ENCODE assay signal across 20 cellular contexts in the genomic region with DNA sequence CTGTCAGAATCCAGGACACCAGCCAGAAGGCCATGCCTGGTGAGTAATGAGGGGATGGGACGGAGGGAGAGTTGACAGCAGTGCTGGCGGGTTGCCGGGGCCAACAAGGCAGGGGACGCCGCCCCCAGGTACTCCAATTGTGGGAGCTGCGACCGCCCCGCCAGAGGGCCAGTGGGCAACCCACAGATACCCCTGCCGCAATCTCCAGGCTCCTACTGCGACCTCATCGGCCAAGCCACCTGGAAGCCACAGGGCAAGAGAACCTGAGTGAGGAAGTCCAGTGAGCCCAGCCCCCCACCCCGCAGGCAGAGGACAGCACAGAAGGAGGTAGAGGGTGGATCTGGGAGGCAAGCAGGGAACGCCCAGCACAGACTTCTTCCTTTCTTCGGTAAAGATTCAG.
A peak's percentile ranks its signal among the peaks of the same experiment; 100 is the strongest.
DNase-seq lines count a peak whose midpoint lies in the region; ATAC-seq and TF ChIP-seq lines count a peak whose summit lies in the region.
"Had no signal": no experiment of that assay in that cellular context is flagged by ENCODE, and none has a peak within 500 bp of the region (broad histone marks: within the 10 kb centered on the region; RNA-seq: fewer than 3 reads in every experiment).

No MANE protein-coding gene starts in this region.

- peaks cover 0 to 3% (median 2%) of the 10 kb centered on the region in 3 donors for H3K27me3 Mint-ChIP-seq in CD14-positive monocyte (ENCODE audit: low read depth in 3 of 3)
- H3K27me3 Mint-ChIP-seq in CD8-positive, alpha-beta memory T cell: peaks cover 0 to 3% of the 10 kb centered on the region in 2 donors
- H3K27me3 Mint-ChIP-seq: B cell; CD4-positive, alpha-beta T cell had no signal

- H3K4me1 Mint-ChIP-seq in CD14-positive monocyte: no peaks in the 10 kb centered on the region
- H3K4me1 Mint-ChIP-seq in CD8-positive, alpha-beta memory T cell: no peaks in the 10 kb centered on the region
- H3K4me1 Mint-ChIP-seq: B cell had no signal

- no peak for TF ChIP-seq RAD21 in SK-N-SH (IDR thresholded peaks at IDR 0.05; ENCODE audit: low read length)

- no peaks in the 10 kb centered on the region for H3K36me3 Mint-ChIP-seq in CD14-positive monocyte
- H3K36me3 Mint-ChIP-seq in CD8-positive, alpha-beta memory T cell: no peaks in the 10 kb centered on the region

- intact Hi-C loops in CD14-positive monocyte (cut with micrococcal nuclease): no loop called here

- no peak overlapping the region for H3K4me3 ChIP-seq in SK-N-SH (ENCODE audit: low read depth in 2 of 2, low read length in 1 of 2)
- no peak overlapping the region for H3K4me3 ChIP-seq in CD8-positive, alpha-beta memory T cell (ENCODE audit: low read length)
- H3K4me3 ChIP-seq: BLaER1, GM12878, GM23248 had no signal

- H3K27ac Mint-ChIP-seq in CD14-positive monocyte: peak overlapping the region in 1 of 7 donors; percentile 58
- no peak overlapping the region for H3K27ac Mint-ChIP-seq in CD8-positive, alpha-beta memory T cell
- H3K27ac Mint-ChIP-seq: B cell; CD4-positive, alpha-beta T cell had no signal

- H2AFZ ChIP-seq in SK-N-SH (ENCODE audit: low read depth): no peak overlapping the region
- H2AFZ ChIP-seq: GM23248 had no signal

- H3K9me3 Mint-ChIP-seq in CD14-positive monocyte: peaks cover 0 to 9% (median 0%) of the 10 kb centered on the region in 7 donors
- H3K9me3 Mint-ChIP-seq in CD8-positive, alpha-beta memory T cell: no peaks in the 10 kb centered on the region
- H3K9me3 Mint-ChIP-seq: CD4-positive, alpha-beta T cell had no signal

- no peak overlapping the region for H3K4me3 Mint-ChIP-seq in CD14-positive monocyte
- no peak overlapping the region for H3K4me3 Mint-ChIP-seq in CD8-positive, alpha-beta memory T cell
- H3K4me3 Mint-ChIP-seq: B cell; CD4-positive, alpha-beta T cell had no signal

- no peaks in the 10 kb centered on the region for H3K36me3 ChIP-seq in SK-N-SH (replicated peaks in 1 of 2; ENCODE audit: control insufficient read depth in 1 of 2, insufficient read depth in 2 of 2, low read length in 1 of 2)
- no peaks in the 10 kb centered on the region for H3K36me3 ChIP-seq in CD8-positive, alpha-beta memory T cell (ENCODE audit: insufficient read depth, low read length)
- H3K36me3 ChIP-seq: BLaER1 had no signal

- H3K4me1 ChIP-seq in SK-N-SH (ENCODE audit: control insufficient read depth in 1 of 2, insufficient read depth in 2 of 2, low read depth in 1 of 2, low read length in 1 of 2): peaks cover 0 to 71% of the 10 kb centered on the region in 2 experiments; a peak in 1 of 4 replicates
- no peaks in the 10 kb centered on the region for H3K4me1 ChIP-seq in CD8-positive, alpha-beta memory T cell (ENCODE audit: insufficient read depth, low read length)

- TF ChIP-seq CTCF in SK-N-SH (IDR thresholded peaks at IDR 0.05) (no peak), CD14-positive monocyte (IDR thresholded peaks at IDR 0.05) (no peak)

- H4K20me1 ChIP-seq in SK-N-SH (ENCODE audit: insufficient read depth): no peaks in the 10 kb centered on the region
- H4K20me1 ChIP-seq: BLaER1 had no signal

- WGBS in SK-N-SH (ENCODE audit: low lambda C conversion rate): 76% methylated on average over 3 of the region's 14 CpGs

- H3K9ac ChIP-seq in SK-N-SH: no peak overlapping the region
- H3K9ac ChIP-seq: BLaER1, GM23248 had no signal

- CTCF ChIA-PET in SK-N-SH (lab: Yijun Ruan, JAX): no interaction called here
- CTCF ChIA-PET in CD8-positive, alpha-beta memory T cell (lab: Charles Lee): no interaction called here

- DNase-seq in SK-N-SH (no peak), CD14-positive monocyte (ENCODE audit: low spot score) (peak; percentile 33), islet precursor cell (peak; percentile 52), germinal center (ENCODE audit: low spot score) (no peak)
- DNase-seq in CD8-positive, alpha-beta memory T cell: no peak
- DNase-seq: Calu3; CD4-positive, alpha-beta T cell; COR-L47; DMS153; DND-41; GDM1; GM23248; H7; HCEC 1CT had no signal

- peak overlapping the region in 1 of 2 experiments; percentile 60; a peak in 1 of 4 replicates for H3K27ac ChIP-seq in SK-N-SH (ENCODE audit: low read depth in 2 of 2, low read length in 1 of 2)
- H3K27ac ChIP-seq in CD8-positive, alpha-beta memory T cell (ENCODE audit: low read depth, low read length): no peak overlapping the region
- H3K27ac ChIP-seq: 22Rv1, BLaER1, C4-2B, GM23248 had no signal

- H3F3A ChIP-seq in SK-N-SH (replicated peaks; ENCODE audit: insufficient read depth): no peaks in the 10 kb centered on the region

- no peaks in the 10 kb centered on the region for H3K9me3 ChIP-seq in SK-N-SH
- H3K9me3 ChIP-seq in CD8-positive, alpha-beta memory T cell (ENCODE audit: low read length): no peaks in the 10 kb centered on the region
- H3K9me3 ChIP-seq: BLaER1 had no signal

- no peaks in the 10 kb centered on the region for H3K9me2 ChIP-seq in SK-N-SH

- no peak for ATAC-seq in SK-N-SH treated with all-trans-retinoic acid at 6 μM for 48 hours
- ATAC-seq: GM12878 had no signal

- H3K79me2 ChIP-seq in SK-N-SH (ENCODE audit: insufficient read depth): no peaks in the 10 kb centered on the region

- no peak overlapping the region for H3K4me2 ChIP-seq in SK-N-SH
- H3K4me2 ChIP-seq: BLaER1 had no signal

- TF ChIP-seq EP300 in SK-N-SH (IDR thresholded peaks at IDR 0.05; ENCODE audit: borderline replicate concordance in 1 of 2, low read depth in 1 of 2, low read length in 1 of 2): no peak

- POLR2A ChIA-PET in SK-N-SH (lab: Yijun Ruan, JAX): no interaction called here
- POLR2A ChIA-PET in CD8-positive, alpha-beta memory T cell (lab: Charles Lee): no interaction called here

- no peaks in the 10 kb centered on the region for H3K27me3 ChIP-seq in SK-N-SH (ENCODE audit: insufficient read depth)
- H3K27me3 ChIP-seq in CD8-positive, alpha-beta memory T cell (ENCODE audit: insufficient read depth, low read length, poor library complexity, severe bottlenecking): no peaks in the 10 kb centered on the region
- H3K27me3 ChIP-seq: BLaER1 had no signal

TF ChIP-seq in SK-N-SH, 30 proteins besides CTCF, POLR2A, EP300 and RAD21:
- TF ChIP-seq ELF1 (IDR thresholded peaks at IDR 0.05) (no peak), MXI1 (IDR thresholded peaks at IDR 0.05; ENCODE audit: low read depth, low read length) (0 out of 2 replicates have a peak, but pooled peaks have one; percentile 38), IRF3 (IDR thresholded peaks at IDR 0.05; ENCODE audit: low read depth, low read length) (no peak)

TF ChIP-seq in SK-N-SH treated with all-trans-retinoic acid at 6 μM for 48 hours, 23 proteins besides CTCF, POLR2A, EP300 and RAD21:
- TF ChIP-seq ZFP3 (CRISPR knock-in tag; IDR thresholded peaks at IDR 0.05) (no peak), ZFP30 (CRISPR knock-in tag; IDR thresholded peaks at IDR 0.05) (no peak), ISL1 (CRISPR knock-in tag; IDR thresholded peaks at IDR 0.05) (no peak), ZNF70 (CRISPR knock-in tag; IDR thresholded peaks at IDR 0.05) (no peak)
TF ChIP-seq in SK-N-SH treated with all-trans-retinoic acid at 6 μM for 48 hours: peak in this region for 0.

Comparison
In these comparisons a context has a peak if more than half of its experiments do, and no peak if none do; other contexts are left out.
1. DNase-seq: peak in CD14-positive monocyte (single experiment) and islet precursor cell (single experiment); none in SK-N-SH (single experiment), CD8-positive, alpha-beta memory T cell (0 of 5) and germinal center (single experiment).